10 cellular contexts compared by ENCODE assay signal in genomic region chr10:71756441-71757191, GRCh38. TPM values are rescaled to one million over a fixed set of nuclear protein-coding genes. Genes with fewer than 3 reads are reported as not detected.
DNase-seq lines count a peak whose midpoint lies in the region; ATAC-seq and TF ChIP-seq lines count a peak whose summit lies in the region.
"Had no signal": no experiment of that assay in that cellular context is flagged by ENCODE, and none has a peak within 500 bp of the region (broad histone marks: within the 10 kb centered on the region; RNA-seq: fewer than 3 reads in every experiment).

No MANE protein-coding gene starts in this region.

- peak overlapping the region; percentile 58 for H3K4me3 Mint-ChIP-seq in T-helper 2 cell treated with Interferon-gamma antibody and Interleukin-4, amounts not matched to agents 5 μg/mL and 100 μg/mL, for 36 hours
- peak overlapping the region; percentile 60 for H3K4me3 Mint-ChIP-seq in stimulated activated naive CD8-positive, alpha-beta T cell treated with anti-CD3 and anti-CD28 coated beads, Interleukin-15, Interleukin-2, amounts not matched to agents 100 ng/mL and 50 ng/mL, for 24 hours

- H3K27ac ChIP-seq in gastroesophageal sphincter, result peak overlapping the region in 3 of 4 donors; percentile 53 to 78 (median 56)

- no peak for TF ChIP-seq CTCF in gastroesophageal sphincter (IDR thresholded peaks at IDR 0.05)

- no peaks in the 10 kb centered on the region for H3K27me3 Mint-ChIP-seq in T-helper 2 cell treated with Interferon-gamma antibody and Interleukin-4, amounts not matched to agents 5 μg/mL and 100 μg/mL, for 36 hours (ENCODE audit: low read depth)
- H3K27me3 Mint-ChIP-seq in stimulated activated naive CD8-positive, alpha-beta T cell treated with anti-CD3 and anti-CD28 coated beads, Interleukin-15, Interleukin-2, amounts not matched to agents 100 ng/mL and 50 ng/mL, for 24 hours, result no peaks in the 10 kb centered on the region

- no peak for TF ChIP-seq EP300 in gastroesophageal sphincter (IDR thresholded peaks at IDR 0.05)

- no peaks in the 10 kb centered on the region for H3K27me3 ChIP-seq in gastroesophageal sphincter

- peaks cover 0 to 83% (median 7%) of the 10 kb centered on the region in 3 donors for H3K4me1 ChIP-seq in gastroesophageal sphincter

- WGBS in gastroesophageal sphincter (ENCODE audit: low coverage in 1 of 2), 2 donors, result 78 to 85% methylated on average over 6 to 12 of the region's 12 CpGs

- H3K9me3 Mint-ChIP-seq in T-helper 2 cell treated with Interferon-gamma antibody and Interleukin-4, amounts not matched to agents 5 μg/mL and 100 μg/mL, for 36 hours, result no peaks in the 10 kb centered on the region
- H3K9me3 Mint-ChIP-seq in stimulated activated naive CD8-positive, alpha-beta T cell treated with anti-CD3 and anti-CD28 coated beads, Interleukin-15, Interleukin-2, amounts not matched to agents 100 ng/mL and 50 ng/mL, for 24 hours, result no peaks in the 10 kb centered on the region

- H3K4me3 ChIP-seq in gastroesophageal sphincter, result no peak overlapping the region

- no peak for TF ChIP-seq POLR2A in gastroesophageal sphincter (IDR thresholded peaks at IDR 0.05)

- no peaks in the 10 kb centered on the region for H3K9me3 ChIP-seq in gastroesophageal sphincter

- peaks cover 68% of the 10 kb centered on the region for H3K4me1 Mint-ChIP-seq in T-helper 2 cell treated with Interferon-gamma antibody and Interleukin-4, amounts not matched to agents 5 μg/mL and 100 μg/mL, for 36 hours (ENCODE audit: low read depth)
- H3K4me1 Mint-ChIP-seq in stimulated activated naive CD8-positive, alpha-beta T cell treated with anti-CD3 and anti-CD28 coated beads, Interleukin-15, Interleukin-2, amounts not matched to agents 100 ng/mL and 50 ng/mL, for 24 hours (ENCODE audit: low read depth), result peaks cover 94% of the 10 kb centered on the region

- DNase-seq in activated CD4-positive, CD25-positive, alpha-beta regulatory T cell (lab: John Stamatoyannopoulos, UW), result no peak
- DNase-seq in T-helper 2 cell treated with Interferon-gamma antibody and Interleukin-4, amounts not matched to agents 5 μg/mL and 100 μg/mL, for 36 hours (ENCODE audit: low spot score), result no peak
- DNase-seq in NK-92 treated with Interleukin-12 subunit alpha and Interleukin-12 subunit beta, amount 100 ng/mL, for 24 hours (lab: John Stamatoyannopoulos, UW), result no peak
- DNase-seq in dedifferentiated amniotic fluid mesenchymal stem cell (ENCODE audit: extremely low spot score) (no peak), NCI-H774 (lab: John Stamatoyannopoulos, UW) (no peak)
- DNase-seq: aorta, NCI-H2171 had no signal

- H3K36me3 Mint-ChIP-seq in T-helper 2 cell treated with Interferon-gamma antibody and Interleukin-4, amounts not matched to agents 5 μg/mL and 100 μg/mL, for 36 hours (ENCODE audit: low read depth), result peaks cover 64% of the 10 kb centered on the region
- H3K36me3 Mint-ChIP-seq in stimulated activated naive CD8-positive, alpha-beta T cell treated with anti-CD3 and anti-CD28 coated beads, Interleukin-15, Interleukin-2, amounts not matched to agents 100 ng/mL and 50 ng/mL, for 24 hours (ENCODE audit: low read depth), result peaks cover 76% of the 10 kb centered on the region

- peaks cover 0 to 92% of the 10 kb centered on the region in 2 donors for H3K36me3 ChIP-seq in gastroesophageal sphincter

- peak; percentile 52 to 65 for ATAC-seq in activated CD4-positive, CD25-positive, alpha-beta regulatory T cell treated with anti-CD3 and anti-CD28 coated beads, Interleukin-2, amount 50 U/mL, for 24 hours
- ATAC-seq in gastroesophageal sphincter, result no peak

- H3K27ac Mint-ChIP-seq in T-helper 2 cell treated with Interferon-gamma antibody and Interleukin-4, amounts not matched to agents 5 μg/mL and 100 μg/mL, for 36 hours, result peak overlapping the region; percentile 78
- H3K27ac Mint-ChIP-seq in stimulated activated naive CD8-positive, alpha-beta T cell treated with anti-CD3 and anti-CD28 coated beads, Interleukin-15, Interleukin-2, amounts not matched to agents 100 ng/mL and 50 ng/mL, for 24 hours, result peak overlapping the region; percentile 86

RNA-seq across cellular contexts. Expression of gene VSIR, which starts 16.7 kb away (rescaled TPM):
- 10 to 100 TPM; 34.7 to 83.6 (median 61.6) TPM for total RNA-seq in gastroesophageal sphincter

RNA-seq across cellular contexts. Expression of gene C10orf105, which starts 37.0 kb away (rescaled TPM):
- total RNA-seq in gastroesophageal sphincter, result under 1 TPM in 1 of 4 donors, not detected in 3; 0.13 TPM
